In genomic region chr1:109802136-109802900, GRCh38 we compare ENCODE assay signal across 9 cellular contexts. TPM values are rescaled to one million over a fixed set of nuclear protein-coding genes. Genes with fewer than 3 reads are reported as not detected.
DNase-seq lines count a peak whose midpoint lies in the region; ATAC-seq and TF ChIP-seq lines count a peak whose summit lies in the region.
"Had no signal": no experiment of that assay in that cellular context is flagged by ENCODE, and none has a peak within 500 bp of the region (broad histone marks: within the 10 kb centered on the region; RNA-seq: fewer than 3 reads in every experiment).

No MANE protein-coding gene starts in this region.

- H3K36me3 ChIP-seq in CD4-positive, CD25-positive, alpha-beta regulatory T cell (ENCODE audit: control insufficient read depth, insufficient read depth, low read length) = no peaks in the 10 kb centered on the region
- H3K36me3 ChIP-seq in spleen (no peaks in the 10 kb centered on the region), H7 (replicated peaks; ENCODE audit: control insufficient read depth, insufficient read depth, low read length) (no peaks in the 10 kb centered on the region), OCI-LY7 (ENCODE audit: insufficient read depth, low read length) (no peaks in the 10 kb centered on the region)

- H3K36me3 Mint-ChIP-seq in CD4-positive, CD25-positive, alpha-beta regulatory T cell = no peaks in the 10 kb centered on the region
- no peaks in the 10 kb centered on the region for H3K36me3 Mint-ChIP-seq in activated CD4-positive, alpha-beta memory T cell treated with anti-CD3 and anti-CD28 coated beads for 36 hours

- POLR2A ChIA-PET in activated CD4-positive, alpha-beta memory T cell treated with anti-CD3 and anti-CD28 coated beads for 36 hours (lab: Charles Lee) = interaction anchor here (0.7 to 3.2 kb wide), 11 partner anchors 9 to 183 kb away, joined by 3 to 25 read pairs (median 8); partner anchors contain the start of gene AHCYL1
- POLR2A ChIA-PET in OCI-LY7 (lab: Charles Lee) = interaction anchor here (0.9 to 1.3 kb wide), 3 partner anchors 12 to 17 kb away, joined by 3 read pairs; no protein-coding TSS in a partner anchor

- no peaks in the 10 kb centered on the region for H3K9me3 ChIP-seq in CD4-positive, CD25-positive, alpha-beta regulatory T cell (ENCODE audit: control insufficient read depth in 2 of 2, low read length in 2 of 2)
- H3K9me3 ChIP-seq in spleen (no peaks in the 10 kb centered on the region), OCI-LY7 (ENCODE audit: low read length) (no peaks in the 10 kb centered on the region)

- intact Hi-C loops in activated CD4-positive, alpha-beta memory T cell treated with anti-CD3 and anti-CD28 coated beads for 36 hours (cut with micrococcal nuclease) = loop anchor here (1.0 kb wide), 4 partner anchors 12 to 104 kb away; no protein-coding TSS in a partner anchor
- intact Hi-C loops in spleen (cut with DNase I; ENCODE audit: low total_unique reads) (no loop called here), OCI-LY7 (cut with micrococcal nuclease; ENCODE audit: unreplicated experiment) (no loop called here)

- H3K9me3 Mint-ChIP-seq in CD4-positive, CD25-positive, alpha-beta regulatory T cell = no peaks in the 10 kb centered on the region
- no peaks in the 10 kb centered on the region for H3K9me3 Mint-ChIP-seq in activated CD4-positive, alpha-beta memory T cell treated with anti-CD3 and anti-CD28 coated beads for 36 hours

- no peak overlapping the region for H3K4me2 ChIP-seq in OCI-LY7 (ENCODE audit: low read length)

- TF ChIP-seq POLR2A in spleen (IDR thresholded peaks at IDR 0.05) = no peak

- H2AFZ ChIP-seq in OCI-LY7 (ENCODE audit: low read length) = no peak overlapping the region

- peaks cover 11 to 89% (median 53%) of the 10 kb centered on the region in 4 donors for H3K4me1 Mint-ChIP-seq in CD4-positive, CD25-positive, alpha-beta regulatory T cell
- peaks cover 70% of the 10 kb centered on the region for H3K4me1 Mint-ChIP-seq in activated CD4-positive, alpha-beta memory T cell treated with anti-CD3 and anti-CD28 coated beads for 36 hours (ENCODE audit: low read depth)

- H3K9me2 ChIP-seq in OCI-LY7 (ENCODE audit: insufficient read depth, low read length) = no peaks in the 10 kb centered on the region

- no peaks in the 10 kb centered on the region for H3K27me3 ChIP-seq in CD4-positive, CD25-positive, alpha-beta regulatory T cell (ENCODE audit: control insufficient read depth, insufficient read depth, low read length)
- no peaks in the 10 kb centered on the region for H3K27me3 ChIP-seq in spleen (replicated peaks in 1 of 7)
- H3K27me3 ChIP-seq in H7 (ENCODE audit: control insufficient read depth, insufficient read depth, low read length) = no peaks in the 10 kb centered on the region

- peaks cover 74% of the 10 kb centered on the region for H3K4me1 ChIP-seq in CD4-positive, CD25-positive, alpha-beta regulatory T cell (ENCODE audit: control insufficient read depth, insufficient read depth, low read length, poor library complexity, severe bottlenecking)
- H3K4me1 ChIP-seq in spleen (peaks cover 0 to 88% (median 38%) of the 10 kb centered on the region in 6 donors), OCI-LY7 (ENCODE audit: insufficient read depth, low read length, poor library complexity, severe bottlenecking) (no peaks in the 10 kb centered on the region)

- ATAC-seq in CD4-positive, CD25-positive, alpha-beta regulatory T cell (ENCODE audit: low read depth in 2 of 2) = peak; percentile 76 to 81

- peaks cover 4% of the 10 kb centered on the region for H3K27me3 Mint-ChIP-seq in CD4-positive, CD25-positive, alpha-beta regulatory T cell
- no peaks in the 10 kb centered on the region for H3K27me3 Mint-ChIP-seq in activated CD4-positive, alpha-beta memory T cell treated with anti-CD3 and anti-CD28 coated beads for 36 hours

- peak; percentile 33 to 93 (median 77) for DNase-seq in CD4-positive, CD25-positive, alpha-beta regulatory T cell
- peak; percentile 79 for DNase-seq in activated CD4-positive, alpha-beta memory T cell treated with anti-CD3 and anti-CD28 coated beads for 36 hours
- DNase-seq in coronary artery (ENCODE audit: low spot score) = peak; percentile 63
- DNase-seq in spleen = no peak
- DNase-seq in H7 = no peak
- no peak for DNase-seq in OCI-LY7 (ENCODE audit: low spot score)
- no peak for DNase-seq in pons (ENCODE audit: low spot score)
- DNase-seq in NCI-H187 (lab: John Stamatoyannopoulos, UW) = no peak

- BruUV-seq in OCI-LY7 (replicated peaks; lab: Mats Ljungman, UMichigan) = no TSS peak

- no peaks in the 10 kb centered on the region for H4K20me1 ChIP-seq in OCI-LY7 (ENCODE audit: insufficient read depth, low read length)

- peak overlapping the region; percentile 82 for H3K27ac ChIP-seq in CD4-positive, CD25-positive, alpha-beta regulatory T cell (ENCODE audit: insufficient read depth, low read length, poor library complexity, severe bottlenecking)
- H3K27ac ChIP-seq in coronary artery (peak overlapping the region in 1 of 2 donors; percentile 62), spleen (peak overlapping the region in 7 of 8 donors; percentile 23 to 78 (median 71)), OCI-LY7 (ENCODE audit: low read depth, low read length, poor library complexity, severe bottlenecking) (no peak overlapping the region)

- H3K4me3 Mint-ChIP-seq in CD4-positive, CD25-positive, alpha-beta regulatory T cell = peak overlapping the region; percentile 70 to 88 (median 81)
- H3K4me3 Mint-ChIP-seq in activated CD4-positive, alpha-beta memory T cell treated with anti-CD3 and anti-CD28 coated beads for 36 hours = peak overlapping the region; percentile 70

- TF ChIP-seq CTCF in coronary artery (IDR thresholded peaks at IDR 0.05) = no peak
- TF ChIP-seq CTCF in spleen (IDR thresholded peaks at IDR 0.05 in 8 of 11, conservative IDR thresholded peaks at IDR 0.05 in 3 of 11) = no peak
- no peak for TF ChIP-seq CTCF in OCI-LY7 (conservative IDR thresholded peaks at IDR 0.05; ENCODE audit: low read length)

- no peaks in the 10 kb centered on the region for H3K79me2 ChIP-seq in OCI-LY7 (ENCODE audit: insufficient read depth, low read depth, low read length)

- 65 to 83% (median 76%) methylated on average over 12 to 17 of the region's 17 CpGs for WGBS in spleen, 5 donors

- H3K27ac Mint-ChIP-seq in CD4-positive, CD25-positive, alpha-beta regulatory T cell = peak overlapping the region; percentile 95 to 100 (median 97)
- H3K27ac Mint-ChIP-seq in activated CD4-positive, alpha-beta memory T cell treated with anti-CD3 and anti-CD28 coated beads for 36 hours = peak overlapping the region; percentile 99

- H3K4me3 ChIP-seq in CD4-positive, CD25-positive, alpha-beta regulatory T cell (ENCODE audit: low read depth, low read length) = peak overlapping the region; percentile 47
- no peak overlapping the region for H3K4me3 ChIP-seq in coronary artery
- H3K4me3 ChIP-seq in spleen = no peak overlapping the region
- H3K4me3 ChIP-seq in H7 (ENCODE audit: insufficient read depth, low read depth, low read length) = no peak overlapping the region
- no peak overlapping the region for H3K4me3 ChIP-seq in OCI-LY7 (ENCODE audit: low read depth, low read length, poor library complexity, severe bottlenecking)

- CTCF ChIA-PET in activated CD4-positive, alpha-beta memory T cell treated with anti-CD3 and anti-CD28 coated beads for 36 hours (lab: Charles Lee) = interaction anchor here (1.1 to 4.7 kb wide), 9 partner anchors 11 to 182 kb away, joined by 3 to 67 read pairs (median 4); partner anchors contain the start of genes AHCYL1 and CSF1
- CTCF ChIA-PET in OCI-LY7 (lab: Charles Lee; ENCODE audit: unreplicated experiment) = interaction anchor here (0.5 to 0.6 kb wide), 2 partner anchors 14 to 542 kb away, joined by 3 read pairs; no protein-coding TSS in a partner anchor

RNA-seq across cellular contexts. Expression of gene EPS8L3, which starts 38.6 kb away (rescaled TPM):
- total RNA-seq in CD4-positive, CD25-positive, alpha-beta regulatory T cell = not detected
- polyA plus RNA-seq in CD4-positive, CD25-positive, alpha-beta regulatory T cell = not detected
- not detected for total RNA-seq in activated CD4-positive, alpha-beta memory T cell treated with anti-CD3 and anti-CD28 coated beads for 36 hours
- total RNA-seq in spleen = 1 to 10 TPM in 1 of 7 donors, not detected in 6; 1.2 TPM
- polyA plus RNA-seq in spleen = not detected
- not detected in 2 replicates for total RNA-seq in H7 (2014; rRNA removed; shearing (Covaris generic))
- total RNA-seq in OCI-LY7 (2014; rRNA removed; shearing (Covaris generic)) = not detected in 2 replicates
- total RNA-seq in OCI-LY7 (2022) = not detected in 2 replicates
- total RNA-seq: osteocyte had no signal

Comparison
In these comparisons a context has a peak if more than half of its experiments do, and no peak if none do; other contexts are left out.
1. DNase-seq: peak in CD4-positive, CD25-positive, alpha-beta regulatory T cell (3 of 3), activated CD4-positive, alpha-beta memory T cell treated with anti-CD3 and anti-CD28 coated beads for 36 hours (single experiment) and coronary artery (single experiment); none in spleen (single experiment), H7 (single experiment), OCI-LY7 (single experiment), pons (single experiment) and NCI-H187 (0 of 2).